ENCODE assay signal across 1 cellular context in genomic region chr11:77374611-77375031, GRCh38.
TF ChIP-seq lines count a peak whose summit lies in the region.

No MANE protein-coding gene starts in this region.

TF ChIP-seq in SK-N-SH treated with all-trans-retinoic acid at 6 μM for 48 hours, 23 proteins besides CTCF, POLR2A, EP300 and RAD21 (continued from another document):
- TF ChIP-seq, protein P1, sequence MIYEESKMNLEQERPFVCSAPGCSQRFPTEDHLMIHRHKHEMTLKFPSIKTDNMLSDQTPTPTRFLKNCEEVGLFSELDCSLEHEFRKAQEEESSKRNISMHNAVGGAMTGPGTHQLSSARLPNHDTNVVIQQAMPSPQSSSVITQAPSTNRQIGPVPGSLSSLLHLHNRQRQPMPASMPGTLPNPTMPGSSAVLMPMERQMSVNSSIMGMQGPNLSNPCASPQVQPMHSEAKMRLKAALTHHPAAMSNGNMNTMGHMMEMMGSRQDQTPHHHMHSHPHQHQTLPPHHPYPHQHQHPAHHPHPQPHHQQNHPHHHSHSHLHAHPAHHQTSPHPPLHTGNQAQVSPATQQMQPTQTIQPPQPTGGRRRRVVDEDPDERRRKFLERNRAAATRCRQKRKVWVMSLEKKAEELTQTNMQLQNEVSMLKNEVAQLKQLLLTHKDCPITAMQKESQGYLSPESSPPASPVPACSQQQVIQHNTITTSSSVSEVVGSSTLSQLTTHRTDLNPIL (CRISPR knock-in tag; IDR thresholded peaks at IDR 0.05; ENCODE audit: low read depth): no peak
- TF ChIP-seq TOX (CRISPR knock-in tag; IDR thresholded peaks at IDR 0.05; ENCODE audit: borderline replicate concordance) (no peak), PATZ1 (CRISPR knock-in tag; IDR thresholded peaks at IDR 0.05; ENCODE audit: borderline replicate concordance) (no peak), RARB (CRISPR knock-in tag; IDR thresholded peaks at IDR 0.05) (no peak), ZFP3 (CRISPR knock-in tag; IDR thresholded peaks at IDR 0.05) (no peak)
